In the genomic region with DNA sequence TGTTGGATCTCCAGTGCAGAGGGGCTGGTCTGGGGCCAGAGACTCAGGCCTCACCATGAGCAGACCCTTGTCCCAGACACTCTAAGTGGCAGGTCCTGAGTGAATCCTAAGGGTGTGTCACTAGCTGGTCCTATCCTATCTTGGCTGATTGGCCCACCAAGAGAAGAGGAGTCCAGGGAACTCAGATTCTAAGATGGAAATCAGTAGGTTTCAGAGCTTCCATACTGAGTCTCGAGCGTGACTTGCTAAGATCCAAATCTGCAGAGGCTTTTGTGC, we compare ENCODE assay signal across 31 cellular contexts. TPM values are rescaled to one million over a fixed set of nuclear protein-coding genes. Genes with fewer than 3 reads are reported as not detected.
DNase-seq lines count a peak whose midpoint lies in the region; ATAC-seq and TF ChIP-seq lines count a peak whose summit lies in the region.
"Had no signal": no experiment of that assay in that cellular context is flagged by ENCODE, and none has a peak within 500 bp of the region (broad histone marks: within the 10 kb centered on the region; RNA-seq: fewer than 3 reads in every experiment).

No MANE protein-coding gene starts in this region.

- intact Hi-C loops in cardiac septum (cut with DNase I), result no loop called here

- no peaks in the 10 kb centered on the region for H3K9me3 ChIP-seq in SU-DHL-6 (ENCODE audit: insufficient read depth, low read length)
- H3K9me3 ChIP-seq: ascending aorta, colonic mucosa, gastroesophageal sphincter had no signal

- peak; percentile 41 for TF ChIP-seq POLR2A in GM19193 (IDR thresholded peaks at IDR 0.05; ENCODE audit: extremely low read depth, insufficient read depth, insufficient read length)

- no peak overlapping the region for H3K4me3 ChIP-seq in SU-DHL-6 (ENCODE audit: insufficient read depth, low read length, poor library complexity, severe bottlenecking)
- H3K4me3 ChIP-seq: ascending aorta, cardiac muscle cell, colonic mucosa, gastroesophageal sphincter, GM23338 had no signal

- peaks cover 67% of the 10 kb centered on the region for H3K4me1 Mint-ChIP-seq in activated naive CD8-positive, alpha-beta T cell treated with anti-CD3 and anti-CD28 coated beads, Interleukin-2, amount 50 U/mL, for 24 hours
- peaks cover 22% of the 10 kb centered on the region for H3K4me1 Mint-ChIP-seq in activated naive CD8-positive, alpha-beta T cell treated with anti-CD3 and anti-CD28 coated beads for 36 hours
- H3K4me1 Mint-ChIP-seq: GM23338, mesothelial cell of epicardium had no signal

- H3K36me3 Mint-ChIP-seq in activated naive CD8-positive, alpha-beta T cell treated with anti-CD3 and anti-CD28 coated beads, Interleukin-2, amount 50 U/mL, for 24 hours (ENCODE audit: low read depth), result peaks cover 5% of the 10 kb centered on the region
- H3K36me3 Mint-ChIP-seq in activated naive CD8-positive, alpha-beta T cell treated with anti-CD3 and anti-CD28 coated beads for 36 hours, result peaks cover 2% of the 10 kb centered on the region
- H3K36me3 Mint-ChIP-seq: mesothelial cell of epicardium had no signal

- no peaks in the 10 kb centered on the region for H3K9me2 ChIP-seq in SU-DHL-6 (replicated peaks; ENCODE audit: insufficient read depth, low read length)

- peak overlapping the region; percentile 70 for H3K4me2 ChIP-seq in SU-DHL-6 (ENCODE audit: low read depth, low read length, poor library complexity, severe bottlenecking)
- H3K4me2 ChIP-seq: GM23338 had no signal

- no peak overlapping the region for H3K4me3 Mint-ChIP-seq in activated naive CD8-positive, alpha-beta T cell treated with anti-CD3 and anti-CD28 coated beads, Interleukin-2, amount 50 U/mL, for 24 hours
- no peak overlapping the region for H3K4me3 Mint-ChIP-seq in activated naive CD8-positive, alpha-beta T cell treated with anti-CD3 and anti-CD28 coated beads for 36 hours
- H3K4me3 Mint-ChIP-seq: CD4-positive, alpha-beta T cell; GM23338; mesothelial cell of epicardium; naive thymus-derived CD4-positive, alpha-beta T cell; T-helper 2 cell treated with Interferon-gamma antibody and Interleukin-4, amounts not matched to agents 5 μg/mL and 100 μg/mL, for 36 hours had no signal

- ATAC-seq in activated naive CD8-positive, alpha-beta T cell treated with anti-CD3 and anti-CD28 coated beads, Interleukin-2, amount 50 U/mL, for 24 hours, result no peak
- no peak for ATAC-seq in HG02970 (IDR thresholded peaks at IDR 0.05; ENCODE audit: low FRiP score, unreplicated experiment)
- ATAC-seq: activated naive CD4-positive, alpha-beta T cell treated with anti-CD3 and anti-CD28 coated beads, Interleukin-2, amount 50 U/mL, for 72 hours; gastroesophageal sphincter; GM23338; naive thymus-derived CD4-positive, alpha-beta T cell; right cardiac atrium had no signal

- no peak for DNase-seq in activated naive CD8-positive, alpha-beta T cell treated with anti-CD3 and anti-CD28 coated beads, Interleukin-2, amount 50 U/mL, for 24 hours
- no peak for DNase-seq in activated naive CD8-positive, alpha-beta T cell treated with anti-CD3 and anti-CD28 coated beads for 36 hours
- DNase-seq in NCI-H774 (lab: John Stamatoyannopoulos, UW) (no peak), cardiac septum (ENCODE audit: low spot score) (no peak), NCI-H510A (lab: John Stamatoyannopoulos, UW) (no peak)
- DNase-seq: CD4-positive, alpha-beta T cell; colonic mucosa; DMS79 treated with DMSO at 0.1 percent for 48 hours; effector CD8-positive, alpha-beta T cell; GF-D8; naive thymus-derived CD4-positive, alpha-beta T cell; NCI-H1105; NCI-H187 treated with DMSO at 0.1 percent for 48 hours; NCI-H524 treated with DMSO at 0.1 percent for 48 hours; right cardiac atrium; SIG-M5; stimulated activated CD8-positive, alpha-beta memory T cell treated with anti-CD3 and anti-CD28 coated beads, Interleukin-4, amount 100 ng/mL, for 48 hours; trophoblast cell had no signal

- peaks cover 65% of the 10 kb centered on the region for H3F3A ChIP-seq in SU-DHL-6 (ENCODE audit: insufficient read depth)

- 0 out of 2 replicates have a peak, but pooled peaks cover 3% of the 10 kb centered on the region for H3K36me3 ChIP-seq in SU-DHL-6 (ENCODE audit: low read length)
- H3K36me3 ChIP-seq: ascending aorta, cardiac muscle cell, colonic mucosa, gastroesophageal sphincter had no signal

- peak overlapping the region; percentile 28 for H3K27ac Mint-ChIP-seq in activated naive CD8-positive, alpha-beta T cell treated with anti-CD3 and anti-CD28 coated beads, Interleukin-2, amount 50 U/mL, for 24 hours
- no peak overlapping the region for H3K27ac Mint-ChIP-seq in activated naive CD8-positive, alpha-beta T cell treated with anti-CD3 and anti-CD28 coated beads for 36 hours
- H3K27ac Mint-ChIP-seq: CD4-positive, alpha-beta T cell; GM23338; mesothelial cell of epicardium; T-helper 2 cell treated with Interferon-gamma antibody and Interleukin-4, amounts not matched to agents 5 μg/mL and 100 μg/mL, for 36 hours had no signal

- H3K79me2 ChIP-seq in SU-DHL-6 (ENCODE audit: insufficient read depth, low read length), result peaks cover 100% of the 10 kb centered on the region

- H3K9me3 Mint-ChIP-seq in activated naive CD8-positive, alpha-beta T cell treated with anti-CD3 and anti-CD28 coated beads, Interleukin-2, amount 50 U/mL, for 24 hours, result no peaks in the 10 kb centered on the region
- H3K9me3 Mint-ChIP-seq in activated naive CD8-positive, alpha-beta T cell treated with anti-CD3 and anti-CD28 coated beads for 36 hours, result peaks cover 2% of the 10 kb centered on the region
- H3K9me3 Mint-ChIP-seq: CD4-positive, alpha-beta T cell; GM23338; T-helper 2 cell treated with Interferon-gamma antibody and Interleukin-4, amounts not matched to agents 5 μg/mL and 100 μg/mL, for 36 hours had no signal

- H4K20me1 ChIP-seq in SU-DHL-6 (ENCODE audit: low read depth, low read length), result no peaks in the 10 kb centered on the region

- H3K9ac ChIP-seq in SU-DHL-6 (ENCODE audit: low read length), result peak overlapping the region; percentile 56

- peak overlapping the region; percentile 94 for H3K27ac ChIP-seq in SU-DHL-6 (ENCODE audit: low read depth, low read length)
- H3K27ac ChIP-seq: ascending aorta, cardiac muscle cell, colonic mucosa, gastroesophageal sphincter had no signal

- H3K27me3 ChIP-seq in SU-DHL-6 (ENCODE audit: low read length), result no peaks in the 10 kb centered on the region
- H3K27me3 ChIP-seq: ascending aorta, cardiac muscle cell, colonic mucosa, gastroesophageal sphincter had no signal

- TF ChIP-seq CTCF in SU-DHL-6 (IDR thresholded peaks at IDR 0.05; ENCODE audit: insufficient read depth, low read length, poor library complexity, severe bottlenecking), result no peak

- no peak overlapping the region for H2AFZ ChIP-seq in SU-DHL-6 (ENCODE audit: low read depth, low read length, severe bottlenecking)
- H2AFZ ChIP-seq: GM23338 had no signal

- no peaks in the 10 kb centered on the region for H3K27me3 Mint-ChIP-seq in activated naive CD8-positive, alpha-beta T cell treated with anti-CD3 and anti-CD28 coated beads, Interleukin-2, amount 50 U/mL, for 24 hours
- no peaks in the 10 kb centered on the region for H3K27me3 Mint-ChIP-seq in activated naive CD8-positive, alpha-beta T cell treated with anti-CD3 and anti-CD28 coated beads for 36 hours
- H3K27me3 Mint-ChIP-seq: CD4-positive, alpha-beta T cell; naive thymus-derived CD4-positive, alpha-beta T cell had no signal

RNA-seq across cellular contexts. Expression of gene POU2AF1, which starts 10.9 kb away (rescaled TPM):
- 1 to 10 TPM; 3.0 to 3.5 TPM for total RNA-seq in activated naive CD8-positive, alpha-beta T cell treated with anti-CD3 and anti-CD28 coated beads for 36 hours
- total RNA-seq in cardiac septum, result 0.13 TPM
- total RNA-seq: A172, cardiac muscle cell, GM23338, kidney epithelial cell, M059J, mesothelial cell of epicardium had no signal
